20 cellular contexts compared by ENCODE assay signal in the genomic region with DNA sequence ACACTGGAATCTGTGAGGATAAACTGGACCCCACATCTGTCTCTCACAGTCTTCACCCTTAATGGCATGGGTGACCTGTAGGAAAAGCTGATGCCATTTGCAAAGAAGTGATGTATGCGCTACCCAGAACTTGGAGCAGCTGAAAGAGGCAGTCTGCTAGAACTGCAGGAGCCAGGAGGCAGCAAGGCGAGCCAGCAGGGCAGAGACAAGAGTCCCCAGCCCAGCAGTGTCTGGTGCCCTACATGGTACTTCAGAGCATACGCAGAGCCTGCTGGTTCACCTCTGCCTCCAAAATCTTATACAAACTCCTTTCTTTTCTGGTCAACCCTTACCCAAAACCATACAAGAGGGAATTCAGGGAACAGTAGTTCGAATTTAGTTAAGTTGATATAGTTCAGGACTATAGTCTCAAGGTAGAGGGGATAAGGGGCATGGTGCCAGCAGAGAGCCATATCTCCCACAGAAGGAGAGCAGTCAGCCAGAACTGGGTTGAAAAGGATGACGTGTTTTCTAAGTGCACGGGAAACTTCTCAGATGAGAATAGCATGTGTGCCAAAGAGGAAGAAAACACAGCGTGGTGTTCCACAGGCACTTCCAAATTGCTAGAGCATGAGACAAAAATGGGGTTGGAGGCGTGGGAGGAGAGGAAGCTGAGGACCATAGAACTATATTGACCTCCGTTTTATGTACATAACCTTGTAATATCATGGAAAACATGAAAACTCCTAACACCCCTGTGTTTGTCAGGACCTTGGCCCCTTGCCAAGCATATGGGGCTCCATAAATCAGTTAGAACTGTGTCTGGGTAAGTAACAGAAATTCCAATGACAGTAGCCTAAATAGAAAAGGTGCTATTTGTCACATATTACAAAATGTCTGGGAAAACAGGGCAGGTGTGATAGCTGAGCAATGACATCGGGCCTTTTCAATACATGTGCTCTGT.
DNase-seq lines count a peak whose midpoint lies in the region; ATAC-seq and TF ChIP-seq lines count a peak whose summit lies in the region.
"Had no signal": no experiment of that assay in that cellular context is flagged by ENCODE, and none has a peak within 500 bp of the region (broad histone marks: within the 10 kb centered on the region; RNA-seq: fewer than 3 reads in every experiment).

No MANE protein-coding gene starts in this region.

- H3K4me3 ChIP-seq in BE2C (ENCODE audit: low read depth, low read length) = no peak overlapping the region
- H3K4me3 ChIP-seq in upper lobe of right lung = no peak overlapping the region
- H3K4me3 ChIP-seq: MG63, PC-9, right lobe of liver had no signal

- no peak overlapping the region for H3K27ac ChIP-seq in upper lobe of right lung
- H3K27ac ChIP-seq: PC-9, right lobe of liver had no signal

- peak overlapping the region in 3 of 5 experiments; percentile 27 to 79 (median 45) for H3K27ac Mint-ChIP-seq in brain
- peak overlapping the region in 2 of 3 experiments; percentile 60 to 70 for H3K27ac Mint-ChIP-seq in nephron
- H3K27ac Mint-ChIP-seq: activated CD8-positive, alpha-beta memory T cell treated with anti-CD3 and anti-CD28 coated beads, Interleukin-2, amount 10 ng/mL, durations not matched to agents 7 days and 5 days; CD4-positive, alpha-beta memory T cell; stimulated activated naive CD8-positive, alpha-beta T cell treated with anti-CD3 and anti-CD28 coated beads, Interleukin-15, Interleukin-2, amounts not matched to agents 100 ng/mL and 50 ng/mL, for 24 hours had no signal

- intact Hi-C loops in upper lobe of right lung (cut with DNase I) = no loop called here

- no peaks in the 10 kb centered on the region for H3K36me3 ChIP-seq in BE2C
- no peaks in the 10 kb centered on the region for H3K36me3 ChIP-seq in upper lobe of right lung
- H3K36me3 ChIP-seq: MG63, right lobe of liver had no signal

- H3K9me3 ChIP-seq in BE2C (no peaks in the 10 kb centered on the region), upper lobe of right lung (no peaks in the 10 kb centered on the region)
- H3K9me3 ChIP-seq: MG63, right lobe of liver had no signal

- ATAC-seq in GM18873 (IDR thresholded peaks at IDR 0.05; ENCODE audit: low FRiP score, unreplicated experiment) = no peak
- no peak for ATAC-seq in upper lobe of right lung
- ATAC-seq: activated CD8-positive, alpha-beta memory T cell treated with anti-CD3 and anti-CD28 coated beads, Interleukin-2, amount 10 ng/mL, durations not matched to agents 7 days and 5 days had no signal

- H3K27me3 Mint-ChIP-seq in brain (peaks cover 8% of the 10 kb centered on the region), nephron (ENCODE audit: low read depth) (peaks cover 4% of the 10 kb centered on the region)
- H3K27me3 Mint-ChIP-seq: activated CD8-positive, alpha-beta memory T cell treated with anti-CD3 and anti-CD28 coated beads, Interleukin-2, amount 10 ng/mL, durations not matched to agents 7 days and 5 days; CD4-positive, alpha-beta memory T cell; stimulated activated naive CD8-positive, alpha-beta T cell treated with anti-CD3 and anti-CD28 coated beads, Interleukin-15, Interleukin-2, amounts not matched to agents 100 ng/mL and 50 ng/mL, for 24 hours had no signal

- DNase-seq in BE2C = peak; percentile 22
- peak; percentile 17 for DNase-seq in NCI-H1694 treated with DMSO at 0.1 percent for 48 hours (lab: John Stamatoyannopoulos, UW)
- no peak for DNase-seq in upper lobe of right lung
- DNase-seq in NAMALWA (ENCODE audit: low spot score) = no peak
- no peak for DNase-seq in NCI-H82 (lab: John Stamatoyannopoulos, UW)
- DNase-seq: activated CD4-positive, alpha-beta T cell treated with anti-CD3 and anti-CD28 coated beads for 1 hour; activated CD8-positive, alpha-beta memory T cell treated with anti-CD3 and anti-CD28 coated beads, Interleukin-2, amount 10 ng/mL, durations not matched to agents 7 days and 5 days; activated gamma-delta T cell; amniotic stem cell; CD4-positive, alpha-beta memory T cell; kidney; MG63; NCI-H2081; NCI-H774; PC-9; right lobe of liver had no signal

- TF ChIP-seq CTCF in BE2C (IDR thresholded peaks at IDR 0.05; ENCODE audit: low read depth, low read length) (no peak), brain (conservative IDR thresholded peaks at IDR 0.05) (no peak), nephron (IDR thresholded peaks at IDR 0.05; ENCODE audit: unreplicated experiment in 3 of 3) (no peak), upper lobe of right lung (IDR thresholded peaks at IDR 0.05) (no peak)

- no peaks in the 10 kb centered on the region for H3K27me3 ChIP-seq in BE2C
- H3K27me3 ChIP-seq in upper lobe of right lung = no peaks in the 10 kb centered on the region
- H3K27me3 ChIP-seq: MG63, right lobe of liver had no signal

- H3K4me1 Mint-ChIP-seq in brain (peaks cover 17% of the 10 kb centered on the region), nephron (peaks cover 43% of the 10 kb centered on the region)
- H3K4me1 Mint-ChIP-seq: activated CD8-positive, alpha-beta memory T cell treated with anti-CD3 and anti-CD28 coated beads, Interleukin-2, amount 10 ng/mL, durations not matched to agents 7 days and 5 days; CD4-positive, alpha-beta memory T cell had no signal

- H3K4me3 Mint-ChIP-seq in brain (no peak overlapping the region), nephron (no peak overlapping the region)
- H3K4me3 Mint-ChIP-seq: activated CD8-positive, alpha-beta memory T cell treated with anti-CD3 and anti-CD28 coated beads, Interleukin-2, amount 10 ng/mL, durations not matched to agents 7 days and 5 days; CD4-positive, alpha-beta memory T cell; stimulated activated naive CD8-positive, alpha-beta T cell treated with anti-CD3 and anti-CD28 coated beads, Interleukin-15, Interleukin-2, amounts not matched to agents 100 ng/mL and 50 ng/mL, for 24 hours had no signal

- no peaks in the 10 kb centered on the region for H3K36me3 Mint-ChIP-seq in brain
- no peaks in the 10 kb centered on the region for H3K36me3 Mint-ChIP-seq in nephron (ENCODE audit: low read depth)
- H3K36me3 Mint-ChIP-seq: activated CD8-positive, alpha-beta memory T cell treated with anti-CD3 and anti-CD28 coated beads, Interleukin-2, amount 10 ng/mL, durations not matched to agents 7 days and 5 days; CD4-positive, alpha-beta memory T cell had no signal

- H3K4me1 ChIP-seq in BE2C (no peaks in the 10 kb centered on the region), upper lobe of right lung (peaks cover 7% of the 10 kb centered on the region)
- H3K4me1 ChIP-seq: right lobe of liver had no signal

- H3K9me3 Mint-ChIP-seq in brain (peaks cover 0 to 23% (median 6%) of the 10 kb centered on the region in 5 experiments), nephron (peaks cover 9% of the 10 kb centered on the region)

Comparison
In these comparisons a context has a peak if more than half of its experiments do, and no peak if none do; other contexts are left out.
1. DNase-seq: peak in BE2C (single experiment) and NCI-H1694 treated with DMSO at 0.1 percent for 48 hours (single experiment); none in upper lobe of right lung (single experiment), NAMALWA (single experiment) and NCI-H82 (single experiment).